26 cellular contexts compared by ENCODE assay signal in genomic region chr13:68628994-68629393, GRCh38.
"Had no signal": no experiment of that assay in that cellular context is flagged by ENCODE, and none has a peak within 500 bp of the region (broad histone marks: within the 10 kb centered on the region; RNA-seq: fewer than 3 reads in every experiment).

No MANE protein-coding gene starts in this region.

- ATAC-seq: effector memory CD8-positive, alpha-beta T cell; esophagus mucosa; gastrocnemius medialis; heart right ventricle; left cardiac atrium; left lung; left ventricle myocardium superior; lower lobe of right lung; mucosa of descending colon; naive thymus-derived CD8-positive, alpha-beta T cell had no signal

- H3K27me3 ChIP-seq: esophagus squamous epithelium, gastrocnemius medialis, heart right ventricle, left lung had no signal

- H3K36me3 ChIP-seq: esophagus squamous epithelium, gastrocnemius medialis, heart right ventricle, left lung, lower lobe of right lung had no signal

- DNase-seq: effector CD8-positive, alpha-beta T cell; effector memory CD8-positive, alpha-beta T cell; endodermal cell; erythroblast; esophagus squamous epithelium; foreskin fibroblast; foreskin melanocyte; gastrocnemius medialis; glutamatergic neuron; head of caudate nucleus; heart right ventricle; hippocampal formation; left cardiac atrium; left lung; left ventricle myocardium superior; lower lobe of right lung; mesenchymal stem cell; mucosa of descending colon; naive B cell; naive thymus-derived CD8-positive, alpha-beta T cell had no signal

- H3K9me3 ChIP-seq: gastrocnemius medialis, lower lobe of right lung, mucosa of descending colon had no signal

- FAIRE-seq: endometrium, islet of Langerhans, keratinocyte had no signal

- H3K4me1 ChIP-seq: esophagus squamous epithelium, gastrocnemius medialis, heart right ventricle, left lung, lower lobe of right lung had no signal

- H3K27ac ChIP-seq: coronary artery, epithelial cell of prostate, esophagus squamous epithelium, gastrocnemius medialis, heart right ventricle, left lung, lower lobe of right lung had no signal

- H3K4me3 ChIP-seq: coronary artery, esophagus squamous epithelium, gastrocnemius medialis, heart right ventricle, left lung, lower lobe of right lung, mucosa of descending colon had no signal
